In genomic region chr18:26225915-26226228, GRCh38 we compare ENCODE assay signal across 8 cellular contexts. TPM values are rescaled to one million over a fixed set of nuclear protein-coding genes. Genes with fewer than 3 reads are reported as not detected.
DNase-seq lines count a peak whose midpoint lies in the region; ATAC-seq and TF ChIP-seq lines count a peak whose summit lies in the region.

No MANE protein-coding gene starts in this region.

- TF ChIP-seq CTCF in GM12875 (IDR thresholded peaks at IDR 0.05; ENCODE audit: borderline replicate concordance, insufficient read depth, low read depth, low read length) (no peak), fibroblast of pulmonary artery (IDR thresholded peaks at IDR 0.05; ENCODE audit: low read length, missing control alignments) (no peak), gastrocnemius medialis (IDR thresholded peaks at IDR 0.05 in 4 of 5, conservative IDR thresholded peaks at IDR 0.05 in 1 of 5) (no peak)

- CTCF ChIA-PET in T-cell (lab: Charles Lee), result no interaction called here

- no peaks in the 10 kb centered on the region for H3K36me3 Mint-ChIP-seq in T-cell

- H3K9me3 ChIP-seq in gastrocnemius medialis, result no peaks in the 10 kb centered on the region

- POLR2A ChIA-PET in T-cell (lab: Charles Lee), result interaction anchor here (0.6 to 0.9 kb wide), 2 partner anchors 100 to 117 kb away, joined by 5 read pairs; no protein-coding TSS in a partner anchor

- ATAC-seq in T-cell (replicated peaks in 1 of 4), result peak in 1 of 4 experiments; percentile 4
- ATAC-seq in gastrocnemius medialis, result no peak
- ATAC-seq in HG03565 (IDR thresholded peaks at IDR 0.05; ENCODE audit: unreplicated experiment), result no peak

- H3K27ac ChIP-seq in gastrocnemius medialis, result peak overlapping the region; percentile 81 to 93 (median 90)

- no peak for TF ChIP-seq POLR2A in gastrocnemius medialis (IDR thresholded peaks at IDR 0.05)

- peaks cover 9 to 18% of the 10 kb centered on the region in 2 donors for H3K4me1 ChIP-seq in gastrocnemius medialis

- peak overlapping the region; percentile 82 to 94 (median 92) for H3K4me3 Mint-ChIP-seq in T-cell

- H3K27me3 ChIP-seq in gastrocnemius medialis, result no peaks in the 10 kb centered on the region

- DNase-seq in T-cell, result no peak
- DNase-seq in fibroblast of pulmonary artery (ENCODE audit: low read depth), result no peak
- no peak for DNase-seq in gastrocnemius medialis
- no peak for DNase-seq in activated effector memory CD4-positive, alpha-beta T cell treated with Interleukin-2 at 50 U/mL for 16 hours
- no peak for DNase-seq in Kasumi-1 (lab: John Stamatoyannopoulos, UW)
- no peak for DNase-seq in retina

- H3K4me3 ChIP-seq in GM12875 (ENCODE audit: low read depth, low read length), result peak overlapping the region; percentile 100
- peak overlapping the region; percentile 78 for H3K4me3 ChIP-seq in fibroblast of pulmonary artery (replicated peaks; ENCODE audit: low read depth, low read length)
- H3K4me3 ChIP-seq in gastrocnemius medialis, result peak overlapping the region; percentile 69 to 92 (median 90)

- H3K27ac Mint-ChIP-seq in T-cell, result peak overlapping the region; percentile 91 to 94

- no peaks in the 10 kb centered on the region for H3K36me3 ChIP-seq in gastrocnemius medialis

- no peaks in the 10 kb centered on the region for H3K9me3 Mint-ChIP-seq in T-cell

- intact Hi-C loops in gastrocnemius medialis (cut with DNase I; ENCODE audit: low total_unique reads), result loop anchor here (2.0 kb wide), 1 partner anchor 135 kb away; the partner anchor contains the start of gene SS18

- H3K27me3 Mint-ChIP-seq in T-cell, result no peaks in the 10 kb centered on the region

- peaks cover 38 to 40% (median 38%) of the 10 kb centered on the region in 3 donors for H3K4me1 Mint-ChIP-seq in T-cell

- in situ Hi-C loops in gastrocnemius medialis (cut with MboI; ENCODE audit: low sequenced_read_pairs in 4 of 4), result no loop called here

RNA-seq across cellular contexts. Expression of gene TAF4B, which starts 0.4 kb away (rescaled TPM):
- total RNA-seq in T-cell (10 to 100 TPM in 4 of 5 donors, 1 to 10 TPM in 1; 9.9 to 17.1 (median 13.2) TPM), gastrocnemius medialis (1 to 10 TPM; 5.1 to 9.2 (median 6.7) TPM)
